9 cellular contexts compared by ENCODE assay signal in genomic region chr4:140309124-140309870, GRCh38.
DNase-seq lines count a peak whose midpoint lies in the region; ATAC-seq and TF ChIP-seq lines count a peak whose summit lies in the region.
"Had no signal": no experiment of that assay in that cellular context is flagged by ENCODE, and none has a peak within 500 bp of the region (broad histone marks: within the 10 kb centered on the region; RNA-seq: fewer than 3 reads in every experiment).

No MANE protein-coding gene starts in this region.

- in situ Hi-C loops in gastrocnemius medialis (cut with MboI; ENCODE audit: low sequenced_read_pairs in 4 of 4) = no loop called here

- TF ChIP-seq CTCF in GM12864 (IDR thresholded peaks at IDR 0.05; ENCODE audit: low read depth, low read length, missing control alignments) (peak; percentile 9), fibroblast of mammary gland (conservative IDR thresholded peaks at IDR 0.05; ENCODE audit: control insufficient read depth, insufficient read depth, low read depth, low read length) (peak; percentile 12), gastrocnemius medialis (IDR thresholded peaks at IDR 0.05 in 4 of 5, conservative IDR thresholded peaks at IDR 0.05 in 1 of 5) (peak in 1 of 5 experiments; percentile 24), type B pancreatic cell (conservative IDR thresholded peaks at IDR 0.05) (no peak)

- no peaks in the 10 kb centered on the region for H3K9me3 Mint-ChIP-seq in type B pancreatic cell

- peak; percentile 38 to 50 for ATAC-seq in gastrocnemius medialis
- ATAC-seq in HG02759 (IDR thresholded peaks at IDR 0.05; ENCODE audit: unreplicated experiment) = no peak
- no peak for ATAC-seq in GM18505 (IDR thresholded peaks at IDR 0.05; ENCODE audit: unreplicated experiment)

- no peaks in the 10 kb centered on the region for H3K27me3 ChIP-seq in gastrocnemius medialis

- peaks cover 4% of the 10 kb centered on the region for H3K4me1 Mint-ChIP-seq in type B pancreatic cell (ENCODE audit: unreplicated experiment)

- no peaks in the 10 kb centered on the region for H3K9me3 ChIP-seq in gastrocnemius medialis

- H3K4me3 ChIP-seq in GM12864 (ENCODE audit: low read depth, low read length) (no peak overlapping the region), fibroblast of mammary gland (ENCODE audit: control insufficient read depth, low read depth, low read length) (no peak overlapping the region), gastrocnemius medialis (no peak overlapping the region)

- H3K36me3 ChIP-seq in gastrocnemius medialis = no peaks in the 10 kb centered on the region

- H3K27me3 Mint-ChIP-seq in type B pancreatic cell = no peaks in the 10 kb centered on the region

- H3K4me3 Mint-ChIP-seq in type B pancreatic cell = no peak overlapping the region

- H3K27ac Mint-ChIP-seq in type B pancreatic cell = no peak overlapping the region

- no peaks in the 10 kb centered on the region for H3K36me3 Mint-ChIP-seq in type B pancreatic cell

- TF ChIP-seq POLR2A in gastrocnemius medialis (IDR thresholded peaks at IDR 0.05) (no peak), GM18505 (IDR thresholded peaks at IDR 0.05; ENCODE audit: borderline replicate concordance, extremely low read depth, insufficient read depth, insufficient read length) (no peak)

- intact Hi-C loops in gastrocnemius medialis (cut with DNase I; ENCODE audit: low total_unique reads) = loop anchor here (2.0 to 5.0 kb wide), 5 partner anchors 57 to 823 kb away; partner anchors contain the start of genes MAML3, RNF150 and SCOC

- peak overlapping the region; percentile 82 to 88 (median 87) for H3K27ac ChIP-seq in gastrocnemius medialis

- DNase-seq in GM12864 (ENCODE audit: low read depth) (no peak), RPMI8226 (peak; percentile 28), fibroblast of mammary gland (ENCODE audit: low read depth) (peak; percentile 39), gastrocnemius medialis (peak; percentile 21 to 39), type B pancreatic cell (ENCODE audit: extremely low spot score, unreplicated experiment) (no peak), C1 segment of cervical spinal cord (lab: John Stamatoyannopoulos, UW) (no peak)
- DNase-seq: stimulated activated CD4-positive, alpha-beta T cell treated with anti-CD3 and anti-CD28 coated beads, Interleukin-4, amount 100 ng/mL, for 24 hours had no signal

- H3K4me1 ChIP-seq in gastrocnemius medialis = peaks cover 22 to 25% of the 10 kb centered on the region in 2 donors

Comparison
In these comparisons a context has a peak if more than half of its experiments do, and no peak if none do; other contexts are left out.
1. DNase-seq: peak in RPMI8226 (single experiment), fibroblast of mammary gland (single experiment) and gastrocnemius medialis (2 of 2); none in GM12864 (single experiment), type B pancreatic cell (single experiment) and C1 segment of cervical spinal cord (0 of 14).
2. ATAC-seq: peak in gastrocnemius medialis (2 of 2); none in HG02759 (single experiment) and GM18505 (single experiment).